In genomic region chr6:142942238-142942637, GRCh38 we compare ENCODE assay signal across 11 cellular contexts. TPM values are rescaled to one million over a fixed set of nuclear protein-coding genes. Genes with fewer than 3 reads are reported as not detected.
DNase-seq lines count a peak whose midpoint lies in the region; ATAC-seq and TF ChIP-seq lines count a peak whose summit lies in the region.
"Had no signal": no experiment of that assay in that cellular context is flagged by ENCODE, and none has a peak within 500 bp of the region (broad histone marks: within the 10 kb centered on the region; RNA-seq: fewer than 3 reads in every experiment).

No MANE protein-coding gene starts in this region.

- no peaks in the 10 kb centered on the region for H3K9me3 Mint-ChIP-seq in activated naive CD4-positive, alpha-beta T cell treated with anti-CD3 and anti-CD28 coated beads, Interleukin-2, amount 10 ng/mL, durations not matched to agents 7 days and 5 days
- H3K9me3 Mint-ChIP-seq in stimulated activated effector memory CD8-positive, alpha-beta T cell treated with anti-CD3 and anti-CD28 coated beads, Interleukin-12 subunit alpha, Interleukin-12 subunit beta, amount 100 ng/mL, for 72 hours: no peaks in the 10 kb centered on the region

- no peak for TF ChIP-seq CTCF in Peyer's patch (IDR thresholded peaks at IDR 0.05)
- TF ChIP-seq CTCF in colonic mucosa (IDR thresholded peaks at IDR 0.05): no peak

- peaks cover 0 to 2% (median 0%) of the 10 kb centered on the region in 4 donors for H3K9me3 ChIP-seq in Peyer's patch
- H3K9me3 ChIP-seq in colonic mucosa: no peaks in the 10 kb centered on the region

- peaks cover 17% of the 10 kb centered on the region for H3K36me3 Mint-ChIP-seq in activated naive CD4-positive, alpha-beta T cell treated with anti-CD3 and anti-CD28 coated beads, Interleukin-2, amount 10 ng/mL, durations not matched to agents 7 days and 5 days
- peaks cover 60% of the 10 kb centered on the region for H3K36me3 Mint-ChIP-seq in stimulated activated effector memory CD8-positive, alpha-beta T cell treated with anti-CD3 and anti-CD28 coated beads, Interleukin-12 subunit alpha, Interleukin-12 subunit beta, amount 100 ng/mL, for 72 hours

- H3K27me3 ChIP-seq in Peyer's patch: no peaks in the 10 kb centered on the region
- no peaks in the 10 kb centered on the region for H3K27me3 ChIP-seq in colonic mucosa

- no peak for ATAC-seq in stimulated activated effector memory CD8-positive, alpha-beta T cell treated with anti-CD3 and anti-CD28 coated beads, Interleukin-12 subunit alpha, Interleukin-12 subunit beta, amount 100 ng/mL, for 72 hours
- no peak for ATAC-seq in activated CD4-positive, CD25-positive, alpha-beta regulatory T cell treated with anti-CD3 and anti-CD28 coated beads, Interleukin-2, amount 50 U/mL, for 24 hours
- ATAC-seq in GM21381 (IDR thresholded peaks at IDR 0.05; ENCODE audit: unreplicated experiment): no peak

- H3K36me3 ChIP-seq in Peyer's patch: no peaks in the 10 kb centered on the region
- no peaks in the 10 kb centered on the region for H3K36me3 ChIP-seq in colonic mucosa

- CTCF ChIA-PET in activated naive CD4-positive, alpha-beta T cell treated with anti-CD3 and anti-CD28 coated beads, Interleukin-2, amount 10 ng/mL, durations not matched to agents 7 days and 5 days (lab: Charles Lee): interaction anchor here (1.9 to 4.4 kb wide), 2 partner anchors 14 to 57 kb away, joined by 11 to 39 read pairs; no protein-coding TSS in a partner anchor

- DNase-seq in activated naive CD4-positive, alpha-beta T cell treated with anti-CD3 and anti-CD28 coated beads, Interleukin-2, amount 10 ng/mL, durations not matched to agents 7 days and 5 days: no peak
- no peak for DNase-seq in activated naive CD4-positive, alpha-beta T cell (lab: John Stamatoyannopoulos, UW)
- no peak for DNase-seq in Peyer's patch
- DNase-seq in colonic mucosa: no peak
- DNase-seq in stimulated activated effector memory CD8-positive, alpha-beta T cell treated with anti-CD3 and anti-CD28 coated beads, Interleukin-12 subunit alpha, Interleukin-12 subunit beta, amount 100 ng/mL, for 72 hours (ENCODE audit: low spot score in 2 of 2): no peak
- no peak for DNase-seq in NCI-H1436 (lab: John Stamatoyannopoulos, UW)
- DNase-seq: activated CD4-positive, CD25-positive, alpha-beta regulatory T cell treated with anti-CD3 and anti-CD28 coated beads, Interleukin-2, amount 50 U/mL, for 72 hours; NCI-H2107 had no signal

- H3K27ac ChIP-seq in Peyer's patch (peak overlapping the region in 3 of 4 donors; percentile 12 to 100 (median 97)), colonic mucosa (peak overlapping the region; percentile 97)
- H3K27ac ChIP-seq: SK-N-MC had no signal

- H3K27me3 Mint-ChIP-seq in activated naive CD4-positive, alpha-beta T cell treated with anti-CD3 and anti-CD28 coated beads, Interleukin-2, amount 10 ng/mL, durations not matched to agents 7 days and 5 days: no peaks in the 10 kb centered on the region

- peak overlapping the region; percentile 99 for H3K4me3 Mint-ChIP-seq in activated naive CD4-positive, alpha-beta T cell treated with anti-CD3 and anti-CD28 coated beads, Interleukin-2, amount 10 ng/mL, durations not matched to agents 7 days and 5 days
- H3K4me3 Mint-ChIP-seq in stimulated activated effector memory CD8-positive, alpha-beta T cell treated with anti-CD3 and anti-CD28 coated beads, Interleukin-12 subunit alpha, Interleukin-12 subunit beta, amount 100 ng/mL, for 72 hours: peak overlapping the region; percentile 97

- no peak overlapping the region for H3K9ac ChIP-seq in colonic mucosa (ENCODE audit: low read depth in 2 of 2, low read length in 2 of 2)

- intact Hi-C loops in colonic mucosa (cut with DNase I): loop anchor here (5.0 to 10.0 kb wide), 2 partner anchors 117 to 250 kb away; no protein-coding TSS in a partner anchor

- TF ChIP-seq POLR2A in Peyer's patch (IDR thresholded peaks at IDR 0.05): no peak

- H3K4me1 ChIP-seq in Peyer's patch (peaks cover 0 to 16% (median 4%) of the 10 kb centered on the region in 4 donors), colonic mucosa (no peaks in the 10 kb centered on the region)

- no peak overlapping the region for H3K4me3 ChIP-seq in Peyer's patch
- H3K4me3 ChIP-seq in colonic mucosa: no peak overlapping the region
- H3K4me3 ChIP-seq: SK-N-MC had no signal

- H3K4me1 Mint-ChIP-seq in activated naive CD4-positive, alpha-beta T cell treated with anti-CD3 and anti-CD28 coated beads, Interleukin-2, amount 10 ng/mL, durations not matched to agents 7 days and 5 days: peaks cover 58% of the 10 kb centered on the region
- H3K4me1 Mint-ChIP-seq in stimulated activated effector memory CD8-positive, alpha-beta T cell treated with anti-CD3 and anti-CD28 coated beads, Interleukin-12 subunit alpha, Interleukin-12 subunit beta, amount 100 ng/mL, for 72 hours: peaks cover 64% of the 10 kb centered on the region

- H3K27ac Mint-ChIP-seq in activated naive CD4-positive, alpha-beta T cell treated with anti-CD3 and anti-CD28 coated beads, Interleukin-2, amount 10 ng/mL, durations not matched to agents 7 days and 5 days: peak overlapping the region; percentile 73
- H3K27ac Mint-ChIP-seq in stimulated activated effector memory CD8-positive, alpha-beta T cell treated with anti-CD3 and anti-CD28 coated beads, Interleukin-12 subunit alpha, Interleukin-12 subunit beta, amount 100 ng/mL, for 72 hours: peak overlapping the region; percentile 99

RNA-seq across cellular contexts. Expression of gene HIVEP2, which starts 2.7 kb away (rescaled TPM):
- total RNA-seq in Peyer's patch: 10 to 100 TPM; 14.4 to 35.5 (median 19.5) TPM
- 10 to 100 TPM in 1 of 2 donors, 1 to 10 TPM in 1; 5.3 to 15.2 TPM for total RNA-seq in colonic mucosa
